In genomic region chr1:63368131-63368530, GRCh38 we compare ENCODE assay signal across 8 cellular contexts. TPM values are rescaled to one million over a fixed set of nuclear protein-coding genes. Genes with fewer than 3 reads are reported as not detected.
DNase-seq lines count a peak whose midpoint lies in the region; ATAC-seq and TF ChIP-seq lines count a peak whose summit lies in the region.

No MANE protein-coding gene starts in this region.

- H3K79me2 ChIP-seq in PC-9 (ENCODE audit: low read depth), result no peaks in the 10 kb centered on the region
- H3K79me2 ChIP-seq in osteoblast (ENCODE audit: insufficient read depth, low read length), result no peaks in the 10 kb centered on the region

- peak overlapping the region; percentile 85 for H3K4me2 ChIP-seq in PC-9
- peak overlapping the region; percentile 87 for H3K4me2 ChIP-seq in osteoblast (ENCODE audit: insufficient read depth, low read length)

- TF ChIP-seq CTCF in PC-9 (conservative IDR thresholded peaks at IDR 0.05), result no peak
- no peak for TF ChIP-seq CTCF in osteoblast (IDR thresholded peaks at IDR 0.05; ENCODE audit: extremely low read depth, low read depth, low read length)

- intact Hi-C loops in PC-9 (cut with micrococcal nuclease; ENCODE audit: unreplicated experiment), result loop anchor here (5.0 kb wide), 2 partner anchors 51 to 931 kb away; partner anchors contain the start of gene USP1

- no peaks in the 10 kb centered on the region for H3K9me2 ChIP-seq in PC-9 (ENCODE audit: insufficient read depth)

- H3K27me3 Mint-ChIP-seq in CD8-positive, alpha-beta memory T cell, result peaks cover 0 to 1% of the 10 kb centered on the region in 2 donors
- H3K27me3 Mint-ChIP-seq in effector memory CD8-positive, alpha-beta T cell, result peaks cover 0 to 5% of the 10 kb centered on the region in 2 donors

- no peaks in the 10 kb centered on the region for H3K36me3 ChIP-seq in CD8-positive, alpha-beta memory T cell (ENCODE audit: insufficient read depth, low read length)
- H3K36me3 ChIP-seq in PC-9 (ENCODE audit: low read depth), result no peaks in the 10 kb centered on the region
- H3K36me3 ChIP-seq in osteoblast (ENCODE audit: insufficient read depth, low read length), result peaks cover 5% of the 10 kb centered on the region

- peak overlapping the region; percentile 93 to 97 (median 95) for H3K4me3 Mint-ChIP-seq in CD8-positive, alpha-beta memory T cell
- peak overlapping the region; percentile 88 to 92 for H3K4me3 Mint-ChIP-seq in effector memory CD8-positive, alpha-beta T cell

- H3K4me1 Mint-ChIP-seq in CD8-positive, alpha-beta memory T cell, result peaks cover 29 to 40% (median 33%) of the 10 kb centered on the region in 3 donors
- peaks cover 18 to 23% of the 10 kb centered on the region in 2 donors for H3K4me1 Mint-ChIP-seq in effector memory CD8-positive, alpha-beta T cell (ENCODE audit: low read depth in 2 of 2)

- no peaks in the 10 kb centered on the region for H3K27me3 ChIP-seq in CD8-positive, alpha-beta memory T cell (ENCODE audit: insufficient read depth, low read length, poor library complexity, severe bottlenecking)
- H3K27me3 ChIP-seq in PC-9 (ENCODE audit: insufficient read depth, low read depth) (no peaks in the 10 kb centered on the region), osteoblast (ENCODE audit: insufficient read depth, low read length) (no peaks in the 10 kb centered on the region)

- no peaks in the 10 kb centered on the region for H3K9me3 ChIP-seq in CD8-positive, alpha-beta memory T cell (ENCODE audit: low read length)
- H3K9me3 ChIP-seq in PC-9 (ENCODE audit: insufficient read depth, low read depth) (no peaks in the 10 kb centered on the region), osteoblast (ENCODE audit: low read depth, low read length) (no peaks in the 10 kb centered on the region)

- POLR2A ChIA-PET in CD8-positive, alpha-beta memory T cell (lab: Charles Lee), result interaction anchor here (0.6 kb wide), 1 partner anchor 478 kb away, joined by 3 read pairs; no protein-coding TSS in a partner anchor
- POLR2A ChIA-PET in PC-9 (lab: Charles Lee; ENCODE audit: unreplicated experiment), result interaction anchor here (0.7 kb wide), 1 partner anchor 68 kb away, joined by 16 read pairs; no protein-coding TSS in a partner anchor

- H3K36me3 Mint-ChIP-seq in CD8-positive, alpha-beta memory T cell, result peaks cover 4 to 30% (median 5%) of the 10 kb centered on the region in 3 donors
- peaks cover 4% of the 10 kb centered on the region for H3K36me3 Mint-ChIP-seq in effector memory CD8-positive, alpha-beta T cell (ENCODE audit: insufficient read depth)

- peak overlapping the region; percentile 98 for H2AFZ ChIP-seq in PC-9
- H2AFZ ChIP-seq in osteoblast (ENCODE audit: low read length), result peak overlapping the region; percentile 97

- H3K4me3 ChIP-seq in CD8-positive, alpha-beta memory T cell (ENCODE audit: low read length), result peak overlapping the region; percentile 90
- H3K4me3 ChIP-seq in PC-9 (peak overlapping the region; percentile 91), osteoblast (ENCODE audit: insufficient read depth, low read length) (peak overlapping the region; percentile 92)

- peaks cover 13% of the 10 kb centered on the region; the same call in 1 of the 2 replicates for H3F3A ChIP-seq in PC-9 (ENCODE audit: insufficient read depth, low read depth)

- CTCF ChIA-PET in CD8-positive, alpha-beta memory T cell (lab: Charles Lee), result no interaction called here
- CTCF ChIA-PET in PC-9 (lab: Charles Lee), result no interaction called here

- H3K9me3 Mint-ChIP-seq in CD8-positive, alpha-beta memory T cell, result no peaks in the 10 kb centered on the region
- no peaks in the 10 kb centered on the region for H3K9me3 Mint-ChIP-seq in effector memory CD8-positive, alpha-beta T cell

- peak overlapping the region; percentile 81 for H3K27ac ChIP-seq in CD8-positive, alpha-beta memory T cell (ENCODE audit: low read depth, low read length)
- peak overlapping the region; percentile 18; the same call in 1 of the 2 replicates for H3K27ac ChIP-seq in PC-9
- H3K27ac ChIP-seq in osteoblast (ENCODE audit: low read depth, low read length), result peak overlapping the region; percentile 59

- H3K27ac Mint-ChIP-seq in CD8-positive, alpha-beta memory T cell, result peak overlapping the region in 7 of 8 donors; percentile 72 to 97 (median 87)
- H3K27ac Mint-ChIP-seq in effector memory CD8-positive, alpha-beta T cell, result peak overlapping the region; percentile 88 to 93

- DNase-seq in CD8-positive, alpha-beta memory T cell, result no peak
- DNase-seq in PC-9 (no peak), osteoblast (ENCODE audit: insufficient read length, low spot score, missing footprints) (peak; percentile 65), GOT3 (lab: John Stamatoyannopoulos, UW) (no peak)
- DNase-seq in effector memory CD8-positive, alpha-beta T cell, result no peak

- H4K20me1 ChIP-seq in PC-9 (ENCODE audit: insufficient read depth) (no peaks in the 10 kb centered on the region), osteoblast (ENCODE audit: insufficient read depth, low read length) (no peaks in the 10 kb centered on the region)

- peaks cover 14% of the 10 kb centered on the region for H3K4me1 ChIP-seq in CD8-positive, alpha-beta memory T cell (ENCODE audit: insufficient read depth, low read length)
- H3K4me1 ChIP-seq in PC-9 (replicated peaks; ENCODE audit: insufficient read depth) (peaks cover 18% of the 10 kb centered on the region), osteoblast (ENCODE audit: insufficient read depth, low read length) (no peaks in the 10 kb centered on the region)

- peak; percentile 16 for ATAC-seq in GM21447 (IDR thresholded peaks at IDR 0.05; ENCODE audit: unreplicated experiment)
- no peak for ATAC-seq in effector memory CD8-positive, alpha-beta T cell (replicated peaks)
- ATAC-seq in HG03039 (IDR thresholded peaks at IDR 0.05; ENCODE audit: unreplicated experiment), result no peak
- ATAC-seq in HG03439 (IDR thresholded peaks at IDR 0.05; ENCODE audit: unreplicated experiment), result no peak

- no TSS peak for BruUV-seq in PC-9 (replicated peaks; lab: Mats Ljungman, UMichigan)

RNA-seq across cellular contexts. Expression of gene ALG6, which starts 0.7 kb away (rescaled TPM):
- total RNA-seq in CD8-positive, alpha-beta memory T cell, result 10 to 100 TPM; 21.2 to 24.6 TPM
- 25.6 TPM for polyA plus RNA-seq in CD8-positive, alpha-beta memory T cell
- total RNA-seq in PC-9 (2021) (11.2 and 14.7 TPM in 2 replicates), osteoblast (8.3 and 8.8 TPM in 2 replicates)

RNA-seq across cellular contexts. Expression of gene FOXD3, which starts 45.8 kb away (rescaled TPM):
- not detected for total RNA-seq in CD8-positive, alpha-beta memory T cell
- not detected for polyA plus RNA-seq in CD8-positive, alpha-beta memory T cell
- total RNA-seq in PC-9 (2021), result not detected in 2 replicates
- not detected in 2 replicates for total RNA-seq in osteoblast

Comparison
In these comparisons a context has a peak if more than half of its experiments do, and no peak if none do; other contexts are left out.
1. H3K27ac ChIP-seq: peak in every context shown above with its lines; median percentile 81 in CD8-positive, alpha-beta memory T cell; 59 in osteoblast; 18 in PC-9.